24 cellular contexts compared by ENCODE assay signal in genomic region chr22:46918197-46918596, GRCh38.
DNase-seq lines count a peak whose midpoint lies in the region; ATAC-seq, FAIRE-seq and TF ChIP-seq lines count a peak whose summit lies in the region.
"Had no signal": no experiment of that assay in that cellular context is flagged by ENCODE, and none has a peak within 500 bp of the region (broad histone marks: within the 10 kb centered on the region; RNA-seq: fewer than 3 reads in every experiment).

No MANE protein-coding gene starts in this region.

- ATAC-seq in natural killer cell = no peak
- ATAC-seq in natural killer cell treated with Interleukin-12 subunit alpha and Interleukin-12 subunit beta and Interleukin-15 and Interleukin-18, amount 100 ng/mL, for 72 hours = no peak
- no peak for ATAC-seq in naive B cell (ENCODE audit: low read depth in 2 of 2)
- ATAC-seq in HG02840 (IDR thresholded peaks at IDR 0.05; ENCODE audit: low FRiP score, unreplicated experiment) = no peak
- no peak for ATAC-seq in HG02678 (IDR thresholded peaks at IDR 0.05; ENCODE audit: unreplicated experiment)
- ATAC-seq: GM12878 had no signal

- no peaks in the 10 kb centered on the region for H3K36me3 Mint-ChIP-seq in natural killer cell
- peaks cover 12% of the 10 kb centered on the region for H3K36me3 Mint-ChIP-seq in natural killer cell treated with Interleukin-12 subunit alpha and Interleukin-12 subunit beta and Interleukin-15 and Interleukin-18, amount 100 ng/mL, for 72 hours
- H3K36me3 Mint-ChIP-seq in naive B cell = peaks cover 36 to 50% of the 10 kb centered on the region in 2 donors
- peaks cover 33% of the 10 kb centered on the region for H3K36me3 Mint-ChIP-seq in type B pancreatic cell

- H3K4me1 Mint-ChIP-seq in natural killer cell (peaks cover 40 to 55% of the 10 kb centered on the region in 2 donors), naive B cell (peaks cover 15 to 41% (median 31%) of the 10 kb centered on the region in 3 donors), type B pancreatic cell (ENCODE audit: unreplicated experiment) (no peaks in the 10 kb centered on the region)
- peaks cover 27 to 38% of the 10 kb centered on the region in 2 donors for H3K4me1 Mint-ChIP-seq in natural killer cell treated with Interleukin-12 subunit alpha and Interleukin-12 subunit beta and Interleukin-15 and Interleukin-18, amount 100 ng/mL, for 72 hours (ENCODE audit: low read depth in 2 of 2)

- TF ChIP-seq CTCF in natural killer cell (IDR thresholded peaks at IDR 0.05) (no peak), bronchial epithelial cell (IDR thresholded peaks at IDR 0.05; ENCODE audit: insufficient read depth, low read length, severe bottlenecking) (no peak), type B pancreatic cell (conservative IDR thresholded peaks at IDR 0.05) (no peak)

- H3K27me3 Mint-ChIP-seq in natural killer cell (ENCODE audit: low read depth in 2 of 2) (no peaks in the 10 kb centered on the region), naive B cell (no peaks in the 10 kb centered on the region), type B pancreatic cell (no peaks in the 10 kb centered on the region)
- no peaks in the 10 kb centered on the region for H3K27me3 Mint-ChIP-seq in natural killer cell treated with Interleukin-12 subunit alpha and Interleukin-12 subunit beta and Interleukin-15 and Interleukin-18, amount 100 ng/mL, for 72 hours

- no peaks in the 10 kb centered on the region for H3K27me3 ChIP-seq in bronchial epithelial cell (ENCODE audit: control insufficient read depth, insufficient read depth, low read length)
- H3K27me3 ChIP-seq: BE2C, Peyer's patch, SJCRH30 had no signal

- H3K27ac Mint-ChIP-seq in natural killer cell (peak overlapping the region; percentile 17 to 58), naive B cell (peak overlapping the region in 4 of 6 donors; percentile 43 to 82 (median 57)), type B pancreatic cell (no peak overlapping the region)
- H3K27ac Mint-ChIP-seq in natural killer cell treated with Interleukin-12 subunit alpha and Interleukin-12 subunit beta and Interleukin-15 and Interleukin-18, amount 100 ng/mL, for 72 hours = no peak overlapping the region

- intact Hi-C loops in natural killer cell (cut with micrococcal nuclease) = no loop called here

- H3K4me3 ChIP-seq in bronchial epithelial cell (ENCODE audit: low read depth, low read length) = no peak overlapping the region
- H3K4me3 ChIP-seq: GM12878, HAP-1, Peyer's patch, SJCRH30 had no signal

- peak; percentile 75 for FAIRE-seq in bronchial epithelial cell (lab: Jason Lieb, UNC)
- FAIRE-seq: GM12878, HTR-8/SVneo had no signal

- H3K4me3 Mint-ChIP-seq in natural killer cell (no peak overlapping the region), naive B cell (no peak overlapping the region), type B pancreatic cell (no peak overlapping the region)
- H3K4me3 Mint-ChIP-seq in natural killer cell treated with Interleukin-12 subunit alpha and Interleukin-12 subunit beta and Interleukin-15 and Interleukin-18, amount 100 ng/mL, for 72 hours = no peak overlapping the region

- peaks cover 14% of the 10 kb centered on the region for H3K36me3 ChIP-seq in bronchial epithelial cell (ENCODE audit: control insufficient read depth, insufficient read depth, low read length)
- H3K36me3 ChIP-seq: BE2C, HAP-1 had no signal

- DNase-seq in natural killer cell (no peak), bronchial epithelial cell (ENCODE audit: low read depth) (no peak), naive B cell (no peak), type B pancreatic cell (ENCODE audit: extremely low spot score, unreplicated experiment) (peak; percentile 54), DMS114 treated with DMSO at 0.1 percent for 48 hours (lab: John Stamatoyannopoulos, UW; ENCODE audit: unreplicated experiment) (no peak)
- DNase-seq in natural killer cell treated with Interleukin-12 subunit alpha and Interleukin-12 subunit beta and Interleukin-15 and Interleukin-18, amount 100 ng/mL, for 72 hours (ENCODE audit: low spot score) = no peak
- DNase-seq: BE2C, DMS 273 treated with DMSO at 0.1 percent for 48 hours, DND-41, IMR-90, NCI-H1105, NCI-H146, NCI-H2029, NCI-H2171, NCI-H345, NCI-H524, NCI-H82, Peyer's patch, SJCRH30 had no signal

- peaks cover 2 to 3% of the 10 kb centered on the region in 2 donors for H3K9me3 Mint-ChIP-seq in natural killer cell
- peaks cover 5% of the 10 kb centered on the region for H3K9me3 Mint-ChIP-seq in natural killer cell treated with Interleukin-12 subunit alpha and Interleukin-12 subunit beta and Interleukin-15 and Interleukin-18, amount 100 ng/mL, for 72 hours
- peaks cover 4 to 14% (median 7%) of the 10 kb centered on the region in 7 donors for H3K9me3 Mint-ChIP-seq in naive B cell
- peaks cover 4% of the 10 kb centered on the region for H3K9me3 Mint-ChIP-seq in type B pancreatic cell

Comparison
In these comparisons a context has a peak if more than half of its experiments do, and no peak if none do; other contexts are left out.
1. H3K27ac Mint-ChIP-seq: peak in natural killer cell (2 of 2) and naive B cell (4 of 6); none in natural killer cell treated with Interleukin-12 subunit alpha and Interleukin-12 subunit beta and Interleukin-15 and Interleukin-18, amount 100 ng/mL, for 72 hours (0 of 2) and type B pancreatic cell (single experiment).